Comparison of ENCODE assay signal across 20 cellular contexts in genomic region chr10:123563581-123563855, GRCh38.
"Had no signal": no experiment of that assay in that cellular context is flagged by ENCODE, and none has a peak within 500 bp of the region (broad histone marks: within the 10 kb centered on the region; RNA-seq: fewer than 3 reads in every experiment).

No MANE protein-coding gene starts in this region.

- H3K4me1 ChIP-seq: left lung, neural progenitor cell, right atrium auricular region, right lobe of liver had no signal

- H3K36me3 ChIP-seq: left lung, neural progenitor cell, ovary, right atrium auricular region, right lobe of liver, spleen, tibial nerve had no signal

- ATAC-seq: left cardiac atrium; left lung; natural killer cell; right lobe of liver; stimulated activated effector memory CD8-positive, alpha-beta T cell treated with anti-CD3 and anti-CD28 coated beads, Interleukin-12 subunit alpha, Interleukin-12 subunit beta, amount 100 ng/mL, for 72 hours; stimulated activated naive CD8-positive, alpha-beta T cell treated with anti-CD3 and anti-CD28 coated beads, Interleukin-15, amount 100 ng/mL, for 72 hours had no signal

- H3K4me3 ChIP-seq: left lung, lung, neural progenitor cell, ovary, right atrium auricular region, right lobe of liver, skin epidermis, spleen, tibial nerve had no signal

- DNase-seq: hippocampal formation; kidney glomerular epithelial cell; left cardiac atrium; left lung; naive B cell; natural killer cell; nephron progenitor cell; right lobe of liver; spleen; stimulated activated CD4-positive, alpha-beta T cell treated with anti-CD3 and anti-CD28 coated beads, Interleukin-4, amount 100 ng/mL, for 24 hours; stimulated activated naive CD4-positive, alpha-beta T cell treated with Interleukin-2 at 50 U/mL for 16 hours; stimulated activated naive CD8-positive, alpha-beta T cell treated with anti-CD3 and anti-CD28 coated beads, Interleukin-15, amount 100 ng/mL, for 72 hours; substantia nigra had no signal

- H3K27me3 ChIP-seq: neural progenitor cell, ovary, right atrium auricular region, right lobe of liver had no signal

- H3K27ac ChIP-seq: left lung, neural progenitor cell, ovary, right atrium auricular region, right lobe of liver, skin epidermis, spleen, tibial nerve had no signal

- H2AFZ ChIP-seq: neural progenitor cell had no signal

- H3K9me3 ChIP-seq: left lung, ovary, right atrium auricular region, right lobe of liver, spleen, tibial nerve had no signal

- H3K4me2 ChIP-seq: neural progenitor cell had no signal

- H3K9ac ChIP-seq: neural progenitor cell had no signal
